8 cellular contexts compared by ENCODE assay signal in genomic region chr2:130355578-130356431, GRCh38. TPM values are rescaled to one million over a fixed set of nuclear protein-coding genes. Genes with fewer than 3 reads are reported as not detected.
A peak's percentile ranks its signal among the peaks of the same experiment; 100 is the strongest.
DNase-seq lines count a peak whose midpoint lies in the region; ATAC-seq and TF ChIP-seq lines count a peak whose summit lies in the region.

Gene PTPN18, plus strand, starts transcription at chr2:130356056. Its CDS starts 52 bp downstream, at chr2:130356108.

- H3K9ac ChIP-seq in iPS-15b (ENCODE audit: low read depth, low read length) = peak within 1 kb of the TSS; percentile 5

- POLR2A ChIA-PET in MCF 10A (lab: Yijun Ruan, JAX) = interaction anchor here (0.6 to 4.7 kb wide), 3 partner anchors 13 to 1137 kb away, joined by 3 to 53 read pairs (median 3); partner anchors contain the start of gene IMP4

- H3K4me1 Mint-ChIP-seq in MCF 10A (ENCODE audit: insufficient read depth, unreplicated experiment) = peaks cover 17% of the 10 kb centered on the region

- H3K36me3 ChIP-seq in iPS-15b (ENCODE audit: control insufficient read depth, insufficient read depth, low read length) (no peaks in the 10 kb centered on the region), sigmoid colon (no peaks in the 10 kb centered on the region)

- H3K27me3 Mint-ChIP-seq in MCF 10A (ENCODE audit: insufficient read depth, unreplicated experiment) = no peaks in the 10 kb centered on the region

- no peaks in the 10 kb centered on the region for H3K9me3 ChIP-seq in iPS-15b (ENCODE audit: control insufficient read depth, insufficient read depth, low read length)
- no peaks in the 10 kb centered on the region for H3K9me3 ChIP-seq in sigmoid colon

- peak; percentile 19 to 29 for TF ChIP-seq POLR2A in sigmoid colon (IDR thresholded peaks at IDR 0.05)

- WGBS in sigmoid colon, 2 donors = 0 to 1% methylated on average over 107 of the region's 107 CpGs

- TF ChIP-seq CTCF in MCF 10A (IDR thresholded peaks at IDR 0.05; ENCODE audit: unreplicated experiment) = peak; percentile 30
- TF ChIP-seq CTCF in sigmoid colon (IDR thresholded peaks at IDR 0.05) = peak in 2 of 4 experiments; percentile 28 to 53

- H3K4me3 Mint-ChIP-seq in MCF 10A (ENCODE audit: unreplicated experiment) = peak within 1 kb of the TSS; percentile 78

- no peak for TF ChIP-seq EP300 in sigmoid colon (IDR thresholded peaks at IDR 0.05)

- H3K27ac ChIP-seq in sigmoid colon = peak within 1 kb of the TSS; percentile 79 to 85 (median 83)

- H3K9me3 Mint-ChIP-seq in MCF 10A (ENCODE audit: unreplicated experiment) = no peaks in the 10 kb centered on the region

- H3K4me1 ChIP-seq in iPS-15b (ENCODE audit: control insufficient read depth, insufficient read depth, low read length) = peaks cover 4% of the 10 kb centered on the region
- peaks cover 0 to 25% (median 19%) of the 10 kb centered on the region in 4 donors for H3K4me1 ChIP-seq in sigmoid colon

- H3K36me3 Mint-ChIP-seq in MCF 10A (ENCODE audit: insufficient read depth, unreplicated experiment) = no peaks in the 10 kb centered on the region

- H3K27ac Mint-ChIP-seq in MCF 10A (ENCODE audit: low read depth, unreplicated experiment) = peak within 1 kb of the TSS; percentile 12

- ATAC-seq in HG02678 (IDR thresholded peaks at IDR 0.05; ENCODE audit: unreplicated experiment) = peak; percentile 96

- intact Hi-C loops in MCF 10A (cut with micrococcal nuclease) (no loop called here), sigmoid colon (cut with DNase I) (loop anchor here (1.0 to 10.0 kb wide), 3 partner anchors 16 to 749 kb away; partner anchors contain the start of gene PLEKHB2)

- no TSS peak for BruUV-seq in MCF 10A (replicated peaks; lab: Mats Ljungman, UMichigan)

- H3K4me3 ChIP-seq in iPS-15b (ENCODE audit: low read depth, low read length) = peak within 1 kb of the TSS; percentile 61
- peak within 1 kb of the TSS; percentile 64 to 86 (median 78) for H3K4me3 ChIP-seq in sigmoid colon

- CTCF ChIA-PET in MCF 10A (lab: Yijun Ruan, JAX) = interaction anchor here (1.0 to 1.4 kb wide), 2 partner anchors 13 to 174 kb away, joined by 3 to 4 read pairs; partner anchors contain the start of gene IMP4

- peaks cover 36% of the 10 kb centered on the region for H3K27me3 ChIP-seq in iPS-15b (ENCODE audit: control insufficient read depth, insufficient read depth, low read length)
- H3K27me3 ChIP-seq in sigmoid colon = no peaks in the 10 kb centered on the region

- DNase-seq in activated T-cell treated with anti-CD3 and anti-CD28 coated beads for 1 hour (ENCODE audit: low read depth) = peak; percentile 51
- no peak for DNase-seq in activated T-cell treated with anti-CD3 and anti-CD28 coated beads for 4 hours
- DNase-seq in NCI-H1105 treated with DMSO at 0.1 percent for 48 hours (lab: John Stamatoyannopoulos, UW) = peak; percentile 58
- peak; percentile 27 for DNase-seq in T-helper 22 cell (ENCODE audit: low read depth)
- peak; percentile 85 for DNase-seq in MCF 10A (ENCODE audit: unreplicated experiment)
- DNase-seq in sigmoid colon = peak; percentile 94

RNA-seq across cellular contexts. Expression of gene PTPN18, which starts in this region (rescaled TPM):
- total RNA-seq in MCF 10A (2022) (34.4 and 43.1 TPM in 2 replicates), sigmoid colon (10 to 100 TPM; 30.0 to 39.2 (median 37.4) TPM)
- 100 to 1,000 TPM in 1 of 3 donors, 10 to 100 TPM in 2; 49.7 to 113 (median 55.3) TPM for polyA plus RNA-seq in sigmoid colon
